In genomic region chr3:31952205-31952604, GRCh38 we compare ENCODE assay signal across 9 cellular contexts. TPM values are rescaled to one million over a fixed set of nuclear protein-coding genes. Genes with fewer than 3 reads are reported as not detected.
DNase-seq lines count a peak whose midpoint lies in the region; ATAC-seq and TF ChIP-seq lines count a peak whose summit lies in the region.
"Had no signal": no experiment of that assay in that cellular context is flagged by ENCODE, and none has a peak within 500 bp of the region (broad histone marks: within the 10 kb centered on the region; RNA-seq: fewer than 3 reads in every experiment).

No MANE protein-coding gene starts in this region.

- H3K79me2 ChIP-seq in OCI-LY7 (ENCODE audit: insufficient read depth, low read depth, low read length), result peaks cover 84% of the 10 kb centered on the region

- CTCF ChIA-PET in OCI-LY7 (lab: Charles Lee; ENCODE audit: unreplicated experiment), result interaction anchor here (1.3 to 1.4 kb wide), 2 partner anchors 9 to 15 kb away, joined by 4 to 5 read pairs; no protein-coding TSS in a partner anchor

- no peak for TF ChIP-seq CTCF in OCI-LY7 (conservative IDR thresholded peaks at IDR 0.05; ENCODE audit: low read length)

- peak; percentile 91 for ATAC-seq in GM18498 (IDR thresholded peaks at IDR 0.05; ENCODE audit: unreplicated experiment)
- peak; percentile 75 for ATAC-seq in GM19463 (IDR thresholded peaks at IDR 0.05; ENCODE audit: unreplicated experiment)
- ATAC-seq in HG02970 (IDR thresholded peaks at IDR 0.05; ENCODE audit: low FRiP score, unreplicated experiment), result peak; percentile 62

- no TSS peak for BruUV-seq in OCI-LY7 (replicated peaks; lab: Mats Ljungman, UMichigan)

- POLR2A ChIA-PET in OCI-LY7 (lab: Charles Lee), result interaction anchor here (0.8 to 3.8 kb wide), 22 partner anchors 8 to 94 kb away, joined by 3 to 37 read pairs (median 8); no protein-coding TSS in a partner anchor

- peak overlapping the region; percentile 100 for H3K27ac ChIP-seq in OCI-LY7 (ENCODE audit: low read depth, low read length, poor library complexity, severe bottlenecking)
- H3K27ac ChIP-seq: VCaP had no signal

- DNase-seq in OCI-LY7 (ENCODE audit: low spot score), result peak; percentile 99
- DNase-seq in head of caudate nucleus, result no peak
- DNase-seq in DMS153 (lab: John Stamatoyannopoulos, UW), result no peak
- DNase-seq in activated CD4-positive, CD25-positive, alpha-beta regulatory T cell treated with anti-CD3 and anti-CD28 coated beads, Interleukin-2, amount 50 U/mL, for 72 hours, result no peak
- DNase-seq in stimulated activated naive CD4-positive, alpha-beta T cell (lab: John Stamatoyannopoulos, UW), result no peak

- H3K9me3 ChIP-seq in OCI-LY7 (ENCODE audit: low read length), result peaks cover 41% of the 10 kb centered on the region

- intact Hi-C loops in OCI-LY7 (cut with micrococcal nuclease; ENCODE audit: unreplicated experiment), result loop anchor here (1.0 to 10.0 kb wide), 7 partner anchors 22 to 1307 kb away; partner anchors contain the start of gene STT3B
- intact Hi-C loops in head of caudate nucleus (cut with DNase I), result no loop called here

- no peaks in the 10 kb centered on the region for H4K20me1 ChIP-seq in OCI-LY7 (ENCODE audit: insufficient read depth, low read length)

- H3K9me2 ChIP-seq in OCI-LY7 (ENCODE audit: insufficient read depth, low read length), result no peaks in the 10 kb centered on the region

- peaks cover 87% of the 10 kb centered on the region for H3K4me1 ChIP-seq in OCI-LY7 (ENCODE audit: insufficient read depth, low read length, poor library complexity, severe bottlenecking)

- H3K4me2 ChIP-seq in OCI-LY7 (ENCODE audit: low read length), result peak overlapping the region; percentile 88

- H3K36me3 ChIP-seq in OCI-LY7 (ENCODE audit: insufficient read depth, low read length), result peaks cover 57% of the 10 kb centered on the region

- H2AFZ ChIP-seq in OCI-LY7 (ENCODE audit: low read length), result no peak overlapping the region

- H3K4me3 ChIP-seq in OCI-LY7 (ENCODE audit: low read depth, low read length, poor library complexity, severe bottlenecking), result peak overlapping the region; percentile 57

RNA-seq across cellular contexts. Expression of gene OSBPL10, which starts 28.9 kb away (rescaled TPM):
- total RNA-seq in OCI-LY7 (2014; rRNA removed; shearing (Covaris generic)), result 58.4 and 65.7 TPM in 2 replicates
- 157 and 170 TPM in 2 replicates for total RNA-seq in OCI-LY7 (2022)

RNA-seq across cellular contexts. Expression of gene ZNF860, which starts 29.3 kb away (rescaled TPM):
- total RNA-seq in OCI-LY7 (2014; rRNA removed; shearing (Covaris generic)), result 13.8 and 20.3 TPM in 2 replicates
- total RNA-seq in OCI-LY7 (2022), result 22.2 and 24.2 TPM in 2 replicates
